ENCODE assay signal across 22 cellular contexts in genomic region chrX:47297874-47298273, GRCh38.
DNase-seq lines count a peak whose midpoint lies in the region; ATAC-seq and TF ChIP-seq lines count a peak whose summit lies in the region.
"Had no signal": no experiment of that assay in that cellular context is flagged by ENCODE, and none has a peak within 500 bp of the region (broad histone marks: within the 10 kb centered on the region; RNA-seq: fewer than 3 reads in every experiment).

No MANE protein-coding gene starts in this region.

- intact Hi-C loops in esophagus squamous epithelium (cut with DNase I) (no loop called here), transverse colon (cut with DNase I; ENCODE audit: low total_unique reads) (no loop called here), right lobe of liver (cut with DNase I) (no loop called here)

- no peak overlapping the region for H3K56ac ChIP-seq in mesendoderm (ENCODE audit: low read length)

- WGBS in esophagus squamous epithelium, 2 donors: 53 to 66% methylated on average over 5 of the region's 5 CpGs
- WGBS in mesendoderm (ENCODE audit: extremely low coverage, insufficient coverage, low lambda C conversion rate): no CpG with 5 or more reads among the region's 5 CpGs
- WGBS in transverse colon (ENCODE audit: low coverage in 1 of 2), 2 donors: 63 to 75% methylated on average over 2 to 5 of the region's 5 CpGs
- WGBS in right lobe of liver (ENCODE audit: insufficient coverage, low coverage, low lambda C conversion rate, missing lambda C conversion rate): 88% methylated on average over 5 of the region's 5 CpGs

- H2AK5ac ChIP-seq in mesendoderm (ENCODE audit: low read length): no peak overlapping the region

- no peaks in the 10 kb centered on the region for H3K79me1 ChIP-seq in mesendoderm (ENCODE audit: low read length)

- no peak overlapping the region for H3K18ac ChIP-seq in mesendoderm (ENCODE audit: low read length)

- H3K27ac ChIP-seq in RWPE1: no peak overlapping the region
- H3K27ac ChIP-seq in esophagus squamous epithelium: peak overlapping the region in 3 of 4 donors; percentile 58 to 79 (median 77)
- no peak overlapping the region for H3K27ac ChIP-seq in mesendoderm (ENCODE audit: low read depth, low read length)
- H3K27ac ChIP-seq in transverse colon: no peak overlapping the region
- H3K27ac ChIP-seq in right lobe of liver: no peak overlapping the region
- H3K27ac ChIP-seq: gastroesophageal sphincter, spleen had no signal

- H3K4me3 ChIP-seq in esophagus squamous epithelium: no peak overlapping the region
- H3K4me3 ChIP-seq in mesendoderm (ENCODE audit: low read length): no peak overlapping the region
- H3K4me3 ChIP-seq in transverse colon: no peak overlapping the region
- H3K4me3 ChIP-seq in right lobe of liver: no peak overlapping the region
- H3K4me3 ChIP-seq: gastroesophageal sphincter, spleen had no signal

- H2BK5ac ChIP-seq in mesendoderm (ENCODE audit: low read length): no peak overlapping the region

- no peak overlapping the region for H2BK120ac ChIP-seq in mesendoderm (ENCODE audit: low read depth, low read length)

- in situ Hi-C loops in transverse colon (cut with MboI; ENCODE audit: low pct_ligation_motif_present in 1 of 4, low pct_unique_long_range_greater_than_20kb in 1 of 4, low sequenced_read_pairs in 3 of 4) (no loop called here), KBM-7 (cut with MboI; ENCODE audit: low pct_unique_long_range_greater_than_20kb, low sequenced_read_pairs) (no loop called here)

- no peak for TF ChIP-seq EP300 in transverse colon (IDR thresholded peaks at IDR 0.05; ENCODE audit: low read depth)

- H3K36me3 ChIP-seq in esophagus squamous epithelium (no peaks in the 10 kb centered on the region), mesendoderm (ENCODE audit: control insufficient read depth, insufficient read depth, low read length) (no peaks in the 10 kb centered on the region), transverse colon (no peaks in the 10 kb centered on the region), right lobe of liver (no peaks in the 10 kb centered on the region)
- H3K36me3 ChIP-seq: gastroesophageal sphincter, spleen had no signal

- no peak overlapping the region for H3K4ac ChIP-seq in mesendoderm (ENCODE audit: low read depth, low read length)

- H2BK15ac ChIP-seq in mesendoderm (replicated peaks; ENCODE audit: low read depth): no peak overlapping the region

- H3K4me2 ChIP-seq in mesendoderm (ENCODE audit: low read length): no peak overlapping the region

- H3K27me3 ChIP-seq in esophagus squamous epithelium: no peaks in the 10 kb centered on the region
- no peaks in the 10 kb centered on the region for H3K27me3 ChIP-seq in mesendoderm (ENCODE audit: insufficient read depth, low read length, poor library complexity)
- no peaks in the 10 kb centered on the region for H3K27me3 ChIP-seq in transverse colon
- no peaks in the 10 kb centered on the region for H3K27me3 ChIP-seq in right lobe of liver
- H3K27me3 ChIP-seq: gastroesophageal sphincter had no signal

- CTCF ChIA-PET in RWPE1 (lab: Yijun Ruan, JAX): interaction anchor here (0.7 to 0.8 kb wide), 2 partner anchors 152 to 277 kb away, joined by 3 read pairs; no protein-coding TSS in a partner anchor

- H3K9me3 ChIP-seq in esophagus squamous epithelium (no peaks in the 10 kb centered on the region), transverse colon (no peaks in the 10 kb centered on the region), right lobe of liver (no peaks in the 10 kb centered on the region)
- H3K9me3 ChIP-seq: gastroesophageal sphincter had no signal

- POLR2A ChIA-PET in RWPE1 (lab: Yijun Ruan, JAX; ENCODE audit: low non-redundant PET): no interaction called here

- no peak overlapping the region for H4K5ac ChIP-seq in mesendoderm (ENCODE audit: low read length)

- H3K23ac ChIP-seq in mesendoderm (ENCODE audit: low read length): no peak overlapping the region

- no peaks in the 10 kb centered on the region for H3K79me2 ChIP-seq in mesendoderm (ENCODE audit: control insufficient read depth, insufficient read depth, low read length)

- DNase-seq in RWPE1 (ENCODE audit: low spot score) (peak; percentile 12), esophagus squamous epithelium (lab: John Stamatoyannopoulos, UW) (no peak), mesendoderm (peak; percentile 12), ureter (ENCODE audit: low spot score) (peak; percentile 75), transverse colon (no peak), KBM-7 (no peak), right lobe of liver (no peak)
- DNase-seq: activated CD4-positive, alpha-beta T cell treated with anti-CD3 and anti-CD28 coated beads for 36 hours; DMS 273 treated with DMSO at 0.1 percent for 48 hours; effector CD4-positive, alpha-beta T cell; left cardiac atrium; naive thymus-derived CD4-positive, alpha-beta T cell; NCI-H1436 treated with DMSO at 0.1 percent for 48 hours; NCI-H2171 treated with DMSO at 0.1 percent for 48 hours; NCI-H524; occipital lobe; retina; spleen; stimulated activated CD4-positive, alpha-beta T cell treated with anti-CD3 and anti-CD28 coated beads, Interleukin-2, amount 100 ng/mL, for 48 hours had no signal

- no peak for ATAC-seq in right lobe of liver
- ATAC-seq: activated CD4-positive, alpha-beta T cell treated with anti-CD3 and anti-CD28 coated beads for 36 hours; gastroesophageal sphincter; left cardiac atrium; naive thymus-derived CD4-positive, alpha-beta T cell; SK-N-SH treated with all-trans-retinoic acid at 6 μM for 48 hours; stimulated activated effector memory CD8-positive, alpha-beta T cell treated with anti-CD3 and anti-CD28 coated beads, Interleukin-12 subunit alpha, Interleukin-12 subunit beta, amount 100 ng/mL, for 72 hours had no signal

- H3K4me1 ChIP-seq in esophagus squamous epithelium (peaks cover 0 to 11% (median 0%) of the 10 kb centered on the region in 3 donors), mesendoderm (ENCODE audit: control insufficient read depth, low read depth, low read length) (no peaks in the 10 kb centered on the region), transverse colon (no peaks in the 10 kb centered on the region), right lobe of liver (no peaks in the 10 kb centered on the region)
- H3K4me1 ChIP-seq: gastroesophageal sphincter, spleen had no signal

- TF ChIP-seq CTCF in RWPE1 (conservative IDR thresholded peaks at IDR 0.05; ENCODE audit: low read depth): no peak
- TF ChIP-seq CTCF in esophagus squamous epithelium (IDR thresholded peaks at IDR 0.05): no peak
- TF ChIP-seq CTCF in transverse colon (IDR thresholded peaks at IDR 0.05): no peak
- TF ChIP-seq CTCF in right lobe of liver (IDR thresholded peaks at IDR 0.05): no peak

- no peak overlapping the region for H4K8ac ChIP-seq in mesendoderm (ENCODE audit: low read depth, low read length)

- TF ChIP-seq POLR2A in esophagus squamous epithelium (IDR thresholded peaks at IDR 0.05) (no peak), transverse colon (IDR thresholded peaks at IDR 0.05) (no peak), right lobe of liver (IDR thresholded peaks at IDR 0.05) (no peak)

- no peak overlapping the region for H3K9ac ChIP-seq in mesendoderm (ENCODE audit: low read length)

Comparison
In these comparisons a context has a peak if more than half of its experiments do, and no peak if none do; other contexts are left out.
1. DNase-seq: peak in RWPE1 (single experiment), mesendoderm (single experiment) and ureter (single experiment); none in esophagus squamous epithelium (single experiment), transverse colon (single experiment), KBM-7 (single experiment) and right lobe of liver (0 of 3).
2. H3K27ac ChIP-seq: peak in esophagus squamous epithelium (3 of 4); none in RWPE1 (single experiment), mesendoderm (single experiment), transverse colon (0 of 4) and right lobe of liver (0 of 3).